Comparison of ENCODE assay signal across 18 cellular contexts in genomic region chr3:71873093-71873611, GRCh38.
DNase-seq lines count a peak whose midpoint lies in the region; ATAC-seq, FAIRE-seq and TF ChIP-seq lines count a peak whose summit lies in the region.
"Had no signal": no experiment of that assay in that cellular context is flagged by ENCODE, and none has a peak within 500 bp of the region (broad histone marks: within the 10 kb centered on the region; RNA-seq: fewer than 3 reads in every experiment).

No MANE protein-coding gene starts in this region.

- no peaks in the 10 kb centered on the region for H3K9me3 Mint-ChIP-seq in activated CD8-positive, alpha-beta memory T cell treated with anti-CD3 and anti-CD28 coated beads, Interleukin-2, amount 10 ng/mL, durations not matched to agents 7 days and 5 days (ENCODE audit: low read depth)
- no peaks in the 10 kb centered on the region for H3K9me3 Mint-ChIP-seq in activated CD4-positive, alpha-beta memory T cell treated with anti-CD3 and anti-CD28 coated beads, Interleukin-2, amount 10 ng/mL, durations not matched to agents 7 days and 5 days
- H3K9me3 Mint-ChIP-seq in mesothelial cell of epicardium, result peaks cover 14% of the 10 kb centered on the region
- H3K9me3 Mint-ChIP-seq: stimulated activated naive B cell treated with anti-CD40 and anti-IgM and Interleukin-4, amounts not matched to agents 10 μg/mL and 1 μg/mL and 100 μg/mL, for 72 hours had no signal

- no peak for DNase-seq in activated CD8-positive, alpha-beta memory T cell treated with anti-CD3 and anti-CD28 coated beads, Interleukin-2, amount 10 ng/mL, durations not matched to agents 7 days and 5 days
- no peak for DNase-seq in activated CD8-positive, alpha-beta memory T cell treated with anti-CD3 and anti-CD28 coated beads, Interleukin-2, amount 50 U/mL, for 48 hours
- no peak for DNase-seq in GM12892 (ENCODE audit: insufficient read length)
- no peak for DNase-seq in activated CD4-positive, alpha-beta memory T cell treated with anti-CD3 and anti-CD28 coated beads, Interleukin-2, amount 10 ng/mL, durations not matched to agents 7 days and 5 days
- no peak for DNase-seq in mesothelial cell of epicardium (ENCODE audit: low spot score in 2 of 2, unreplicated experiment in 2 of 2)
- DNase-seq in hypothalamus (lab: John Stamatoyannopoulos, UW), result no peak
- DNase-seq in SIG-M5 treated with dmso at 0.1 percent for 504 hours (lab: John Stamatoyannopoulos, UW; ENCODE audit: unreplicated experiment), result no peak
- DNase-seq: activated naive CD4-positive, alpha-beta T cell treated with anti-CD3 and anti-CD28 coated beads, Interleukin-2, amount 50 U/mL, for 16 hours; colonic mucosa; DMS53; left cardiac atrium; MV-4-11; NCI-H187 treated with DMSO at 0.1 percent for 48 hours; NCI-H446; retina; stimulated activated naive B cell treated with anti-CD40 and anti-IgM and Interleukin-4, amounts not matched to agents 10 μg/mL and 1 μg/mL and 100 μg/mL, for 72 hours had no signal

- H3K4me3 Mint-ChIP-seq in activated CD8-positive, alpha-beta memory T cell treated with anti-CD3 and anti-CD28 coated beads, Interleukin-2, amount 10 ng/mL, durations not matched to agents 7 days and 5 days, result no peak overlapping the region
- no peak overlapping the region for H3K4me3 Mint-ChIP-seq in activated CD4-positive, alpha-beta memory T cell treated with anti-CD3 and anti-CD28 coated beads, Interleukin-2, amount 10 ng/mL, durations not matched to agents 7 days and 5 days
- H3K4me3 Mint-ChIP-seq in mesothelial cell of epicardium, result no peak overlapping the region
- H3K4me3 Mint-ChIP-seq: stimulated activated naive B cell treated with anti-CD40 and anti-IgM and Interleukin-4, amounts not matched to agents 10 μg/mL and 1 μg/mL and 100 μg/mL, for 72 hours had no signal

- no peaks in the 10 kb centered on the region for H3K36me3 Mint-ChIP-seq in activated CD8-positive, alpha-beta memory T cell treated with anti-CD3 and anti-CD28 coated beads, Interleukin-2, amount 10 ng/mL, durations not matched to agents 7 days and 5 days
- no peaks in the 10 kb centered on the region for H3K36me3 Mint-ChIP-seq in activated CD4-positive, alpha-beta memory T cell treated with anti-CD3 and anti-CD28 coated beads, Interleukin-2, amount 10 ng/mL, durations not matched to agents 7 days and 5 days (ENCODE audit: low read depth)
- peaks cover 2% of the 10 kb centered on the region for H3K36me3 Mint-ChIP-seq in mesothelial cell of epicardium
- H3K36me3 Mint-ChIP-seq: stimulated activated naive B cell treated with anti-CD40 and anti-IgM and Interleukin-4, amounts not matched to agents 10 μg/mL and 1 μg/mL and 100 μg/mL, for 72 hours had no signal

- CTCF ChIA-PET in activated CD8-positive, alpha-beta memory T cell treated with anti-CD3 and anti-CD28 coated beads, Interleukin-2, amount 10 ng/mL, durations not matched to agents 7 days and 5 days (lab: Charles Lee), result interaction anchor here (0.8 to 3.4 kb wide), 6 partner anchors 12 to 949 kb away, joined by 3 to 17 read pairs (median 4); no protein-coding TSS in a partner anchor
- CTCF ChIA-PET in activated CD4-positive, alpha-beta memory T cell treated with anti-CD3 and anti-CD28 coated beads, Interleukin-2, amount 10 ng/mL, durations not matched to agents 7 days and 5 days (lab: Charles Lee), result interaction anchor here (0.8 to 5.6 kb wide), 5 partner anchors 144 to 948 kb away, joined by 3 to 71 read pairs (median 4); no protein-coding TSS in a partner anchor

- peak; percentile 69 for FAIRE-seq in GM12892 (lab: Jason Lieb, UNC)
- FAIRE-seq: H54 had no signal

- TF ChIP-seq CTCF in mesothelial cell of epicardium (IDR thresholded peaks at IDR 0.05; ENCODE audit: unreplicated experiment), result no peak

- peak overlapping the region; percentile 34 for H3K27ac Mint-ChIP-seq in activated CD8-positive, alpha-beta memory T cell treated with anti-CD3 and anti-CD28 coated beads, Interleukin-2, amount 10 ng/mL, durations not matched to agents 7 days and 5 days
- peak overlapping the region; percentile 10 for H3K27ac Mint-ChIP-seq in activated CD4-positive, alpha-beta memory T cell treated with anti-CD3 and anti-CD28 coated beads, Interleukin-2, amount 10 ng/mL, durations not matched to agents 7 days and 5 days
- H3K27ac Mint-ChIP-seq in mesothelial cell of epicardium, result peak overlapping the region; percentile 71

- peaks cover 5% of the 10 kb centered on the region for H3K27me3 Mint-ChIP-seq in activated CD8-positive, alpha-beta memory T cell treated with anti-CD3 and anti-CD28 coated beads, Interleukin-2, amount 10 ng/mL, durations not matched to agents 7 days and 5 days
- peaks cover 15% of the 10 kb centered on the region for H3K27me3 Mint-ChIP-seq in activated CD4-positive, alpha-beta memory T cell treated with anti-CD3 and anti-CD28 coated beads, Interleukin-2, amount 10 ng/mL, durations not matched to agents 7 days and 5 days
- no peaks in the 10 kb centered on the region for H3K27me3 Mint-ChIP-seq in mesothelial cell of epicardium (ENCODE audit: low read depth)

- POLR2A ChIA-PET in activated CD4-positive, alpha-beta memory T cell treated with anti-CD3 and anti-CD28 coated beads, Interleukin-2, amount 10 ng/mL, durations not matched to agents 7 days and 5 days (lab: Charles Lee), result no interaction called here

- TF ChIP-seq POLR2A in GM12892 (IDR thresholded peaks at IDR 0.05; ENCODE audit: low read depth, low read length), result no peak

- H3K4me1 Mint-ChIP-seq in activated CD8-positive, alpha-beta memory T cell treated with anti-CD3 and anti-CD28 coated beads, Interleukin-2, amount 10 ng/mL, durations not matched to agents 7 days and 5 days, result peaks cover 23% of the 10 kb centered on the region
- H3K4me1 Mint-ChIP-seq in activated CD4-positive, alpha-beta memory T cell treated with anti-CD3 and anti-CD28 coated beads, Interleukin-2, amount 10 ng/mL, durations not matched to agents 7 days and 5 days, result peaks cover 33% of the 10 kb centered on the region
- peaks cover 42% of the 10 kb centered on the region for H3K4me1 Mint-ChIP-seq in mesothelial cell of epicardium

- ATAC-seq in activated CD8-positive, alpha-beta memory T cell treated with anti-CD3 and anti-CD28 coated beads, Interleukin-2, amount 10 ng/mL, durations not matched to agents 7 days and 5 days, result no peak
- ATAC-seq in GM18858 (IDR thresholded peaks at IDR 0.05; ENCODE audit: unreplicated experiment), result no peak
- ATAC-seq: left cardiac atrium; stimulated activated naive B cell treated with anti-CD40 and anti-IgM and Interleukin-4, amounts not matched to agents 10 μg/mL and 1 μg/mL and 100 μg/mL, for 72 hours had no signal

Comparison
In these comparisons a context has a peak if more than half of its experiments do, and no peak if none do; other contexts are left out.
1. H3K27ac Mint-ChIP-seq: peak in every context shown above with its lines; median percentile 71 in mesothelial cell of epicardium; 34 in activated CD8-positive, alpha-beta memory T cell treated with anti-CD3 and anti-CD28 coated beads, Interleukin-2, amount 10 ng/mL, durations not matched to agents 7 days and 5 days; 10 in activated CD4-positive, alpha-beta memory T cell treated with anti-CD3 and anti-CD28 coated beads, Interleukin-2, amount 10 ng/mL, durations not matched to agents 7 days and 5 days.